ENCODE assay signal across 27 cellular contexts in the genomic region with DNA sequence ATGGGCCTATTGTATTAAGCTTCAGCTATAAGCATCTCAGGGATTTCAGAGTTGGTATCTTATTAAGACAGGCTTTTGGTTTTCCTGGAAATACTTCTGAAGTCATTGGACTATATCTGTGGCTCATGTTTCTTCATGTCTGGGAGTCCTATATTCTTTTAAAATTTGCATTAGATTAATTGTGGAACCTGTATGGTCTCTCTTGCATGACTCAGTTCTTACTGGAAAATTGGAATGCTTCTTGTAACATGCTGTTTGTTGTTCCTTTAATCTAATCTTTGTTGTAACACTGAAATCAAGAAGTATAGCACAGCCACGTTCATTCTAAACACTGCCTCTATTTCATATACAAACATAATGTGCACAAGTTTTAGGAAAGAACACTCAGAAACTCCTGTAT.
"Had no signal": no experiment of that assay in that cellular context is flagged by ENCODE, and none has a peak within 500 bp of the region (broad histone marks: within the 10 kb centered on the region; RNA-seq: fewer than 3 reads in every experiment).

No MANE protein-coding gene starts in this region.

- DNase-seq: activated CD4-positive, alpha-beta T cell treated with anti-CD3 and anti-CD28 coated beads for 4 hours; activated CD4-positive, alpha-beta T cell treated with anti-CD3 and anti-CD28 coated beads, Interleukin-2, amount 50 U/mL, for 48 hours; activated CD8-positive, alpha-beta memory T cell treated with anti-CD3 and anti-CD28 coated beads, Interleukin-2, amount 50 U/mL, for 48 hours; activated naive CD4-positive, alpha-beta T cell; activated T-cell treated with anti-CD3 and anti-CD28 coated beads, Interleukin-2, amount 50 U/mL, for 4 hours; adrenal gland; central memory CD4-positive, alpha-beta T cell; effector memory CD4-positive, alpha-beta T cell; gastrocnemius medialis; hippocampal formation; left ventricle myocardium superior; naive B cell; nucleus accumbens; small intestine; stimulated activated CD4-positive, alpha-beta T cell treated with anti-CD3 and anti-CD28 coated beads, Interleukin-2, amount 100 ng/mL, for 24 hours; stomach; T-cell; transverse colon had no signal

- H3K9me3 Mint-ChIP-seq: activated T-helper 2 cell treated with anti-CD3 and anti-CD28 coated beads, Interferon-gamma antibody, Interleukin-2, Interleukin-4, amounts not matched to agents 10 μg/mL and 5 μg/mL and 100 μg/mL, durations not matched to agents 14 hours and 24 hours and 36 hours; T-helper 2 cell treated with Interferon-gamma antibody and Interleukin-4, amounts not matched to agents 5 μg/mL and 100 μg/mL, for 36 hours had no signal

- H3K36me3 Mint-ChIP-seq: activated naive CD8-positive, alpha-beta T cell; memory B cell; naive B cell; stimulated activated effector memory CD8-positive, alpha-beta T cell treated with anti-CD3 and anti-CD28 coated beads, Interleukin-12 subunit alpha, Interleukin-12 subunit beta, amount 100 ng/mL, for 72 hours; T-cell had no signal

- ATAC-seq: activated T-cell treated with anti-CD3 and anti-CD28 coated beads, Interleukin-2, amount 50 U/mL, for 4 hours; gastrocnemius medialis; left ventricle myocardium superior; sciatic nerve; SK-N-SH treated with all-trans-retinoic acid at 6 μM for 48 hours; stimulated activated effector memory CD8-positive, alpha-beta T cell treated with anti-CD3 and anti-CD28 coated beads, Interleukin-12 subunit alpha, Interleukin-12 subunit beta, amount 100 ng/mL, for 72 hours; T-cell had no signal

- H3K27ac ChIP-seq: adrenal gland, gastrocnemius medialis, stomach, suprapubic skin, transverse colon had no signal

- H3K9me3 ChIP-seq: adrenal gland, gastrocnemius medialis, stomach, suprapubic skin, transverse colon had no signal

- H3K27me3 Mint-ChIP-seq: activated naive CD8-positive, alpha-beta T cell; memory B cell; naive B cell; T-cell had no signal

- H3K4me1 ChIP-seq: adrenal gland, suprapubic skin had no signal

- H3K27ac Mint-ChIP-seq: activated naive CD8-positive, alpha-beta T cell; activated T-helper 2 cell treated with anti-CD3 and anti-CD28 coated beads, Interferon-gamma antibody, Interleukin-2, Interleukin-4, amounts not matched to agents 10 μg/mL and 5 μg/mL and 100 μg/mL, durations not matched to agents 14 hours and 24 hours and 36 hours; brain; memory B cell; naive B cell; stimulated activated effector memory CD8-positive, alpha-beta T cell treated with anti-CD3 and anti-CD28 coated beads, Interleukin-12 subunit alpha, Interleukin-12 subunit beta, amount 100 ng/mL, for 72 hours; T-cell; T-helper 2 cell treated with Interferon-gamma antibody and Interleukin-4, amounts not matched to agents 5 μg/mL and 100 μg/mL, for 36 hours had no signal

- H3K36me3 ChIP-seq: adrenal gland, gastrocnemius medialis, stomach, suprapubic skin, transverse colon had no signal

- H3K27me3 ChIP-seq: adrenal gland, gastrocnemius medialis, stomach, suprapubic skin had no signal

- H3K4me3 Mint-ChIP-seq: activated naive CD8-positive, alpha-beta T cell; activated T-cell treated with anti-CD3 and anti-CD28 coated beads, Interleukin-2, amount 50 U/mL, for 4 hours; brain; memory B cell; naive B cell; stimulated activated effector memory CD8-positive, alpha-beta T cell treated with anti-CD3 and anti-CD28 coated beads, Interleukin-12 subunit alpha, Interleukin-12 subunit beta, amount 100 ng/mL, for 72 hours; T-cell; T-helper 2 cell treated with Interferon-gamma antibody and Interleukin-4, amounts not matched to agents 5 μg/mL and 100 μg/mL, for 36 hours had no signal

- H3K4me3 ChIP-seq: adrenal gland, gastrocnemius medialis, stomach, suprapubic skin, transverse colon had no signal

- H3K4me1 Mint-ChIP-seq: brain; memory B cell; naive B cell; stimulated activated effector memory CD8-positive, alpha-beta T cell treated with anti-CD3 and anti-CD28 coated beads, Interleukin-12 subunit alpha, Interleukin-12 subunit beta, amount 100 ng/mL, for 72 hours; T-cell had no signal
